Comparison of ENCODE assay signal across 1 cellular context in the genomic region with DNA sequence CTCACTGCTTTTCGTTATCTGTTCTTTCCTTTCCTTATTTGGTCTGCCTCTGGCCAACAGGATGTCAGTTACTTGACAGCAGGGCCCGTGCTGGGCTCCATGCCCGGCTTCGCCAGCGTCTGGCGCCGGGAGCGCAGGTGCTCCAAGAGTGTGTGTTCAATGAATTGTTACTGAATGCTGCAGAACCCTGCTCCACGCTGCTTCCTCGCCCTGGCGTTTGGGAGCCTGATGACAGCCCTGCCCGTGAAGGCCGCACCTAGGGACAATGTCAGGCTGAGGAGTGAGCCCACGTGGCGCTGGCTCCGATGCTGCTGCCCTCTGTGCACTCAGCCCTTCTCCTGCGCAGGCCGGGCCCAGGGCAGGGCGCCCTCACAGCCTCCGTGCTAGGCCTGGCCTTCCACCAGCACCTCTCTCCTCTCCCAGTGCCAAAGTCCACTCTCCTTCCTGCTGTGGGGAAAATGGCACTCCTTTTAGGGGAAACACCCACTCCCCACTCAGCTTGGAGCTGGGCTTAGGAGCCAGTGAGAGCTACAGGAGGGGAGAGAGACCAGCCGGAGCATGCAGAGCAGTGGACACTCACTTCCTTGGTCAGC.
TF ChIP-seq lines count a peak whose summit lies in the region.

No MANE protein-coding gene starts in this region.

TF ChIP-seq in HepG2, 621 proteins besides CTCF, POLR2A, EP300 and RAD21 (continued from another document and continues in another):
- TF ChIP-seq IRF1 (CRISPR knock-in tag; IDR thresholded peaks at IDR 0.05; ENCODE audit: low read depth) (no peak), FOXM1 (CRISPR knock-in tag; IDR thresholded peaks at IDR 0.05) (no peak), ZNF607 (CRISPR knock-in tag; IDR thresholded peaks at IDR 0.05; ENCODE audit: borderline replicate concordance) (no peak), FOXK2 (IDR thresholded peaks at IDR 0.05) (no peak), ZNF142 (CRISPR knock-in tag; IDR thresholded peaks at IDR 0.05) (no peak), DPF2 (CRISPR knock-in tag; IDR thresholded peaks at IDR 0.05; ENCODE audit: borderline replicate concordance, low read depth) (no peak), SKIL (CRISPR knock-in tag; IDR thresholded peaks at IDR 0.05; ENCODE audit: borderline replicate concordance) (no peak), PITX1 (CRISPR knock-in tag; IDR thresholded peaks at IDR 0.05) (peak; percentile 40; the same call in 1 of the 2 replicates), MED8 (CRISPR knock-in tag; IDR thresholded peaks at IDR 0.05; ENCODE audit: insufficient replicate concordance) (no peak), ATF3 (CRISPR knock-in tag; IDR thresholded peaks at IDR 0.05) (no peak), TEAD2 (CRISPR knock-in tag; IDR thresholded peaks at IDR 0.05) (no peak), HBP1 (CRISPR knock-in tag; IDR thresholded peaks at IDR 0.05; ENCODE audit: low read depth) (no peak), CC2D1A (CRISPR knock-in tag; IDR thresholded peaks at IDR 0.05) (no peak), ZNF333 (CRISPR knock-in tag; IDR thresholded peaks at IDR 0.05; ENCODE audit: borderline replicate concordance) (0 out of 2 replicates have a peak, but pooled peaks have one; percentile 61), GATAD2A (CRISPR knock-in tag; IDR thresholded peaks at IDR 0.05) (peak; percentile 47; the same call in 1 of the 2 replicates), ZNF710 (CRISPR knock-in tag; IDR thresholded peaks at IDR 0.05; ENCODE audit: borderline replicate concordance) (no peak), CHD2 (IDR thresholded peaks at IDR 0.05; ENCODE audit: low read depth, low read length) (no peak), MTERF4 (CRISPR knock-in tag; IDR thresholded peaks at IDR 0.05) (no peak)
- TF ChIP-seq, protein P1, sequence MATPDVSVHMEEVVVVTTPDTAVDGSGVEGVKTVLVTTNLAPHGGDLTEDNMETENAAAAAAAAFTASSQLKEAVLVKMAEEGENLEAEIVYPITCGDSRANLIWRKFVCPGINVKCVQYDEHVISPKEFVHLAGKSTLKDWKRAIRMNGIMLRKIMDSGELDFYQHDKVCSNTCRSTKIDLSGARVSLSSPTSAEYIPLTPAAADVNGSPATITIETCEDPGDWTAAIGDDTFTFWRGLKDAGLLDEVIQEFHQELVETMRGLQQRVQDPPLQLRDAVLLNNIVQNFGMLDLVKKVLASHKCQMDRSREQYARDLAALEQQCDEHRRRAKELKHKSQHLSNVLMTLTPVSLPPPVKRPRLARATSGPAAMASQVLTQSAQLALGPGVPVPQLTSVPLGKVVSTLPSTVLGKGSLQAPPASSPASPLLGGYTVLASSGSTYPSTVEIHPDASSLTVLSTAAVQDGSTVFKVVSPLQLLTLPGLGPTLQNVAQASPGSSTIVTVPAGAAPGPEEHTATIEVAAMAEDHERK (CRISPR knock-in tag; IDR thresholded peaks at IDR 0.05; ENCODE audit: low read depth), result no peak
- TF ChIP-seq, protein P2, sequence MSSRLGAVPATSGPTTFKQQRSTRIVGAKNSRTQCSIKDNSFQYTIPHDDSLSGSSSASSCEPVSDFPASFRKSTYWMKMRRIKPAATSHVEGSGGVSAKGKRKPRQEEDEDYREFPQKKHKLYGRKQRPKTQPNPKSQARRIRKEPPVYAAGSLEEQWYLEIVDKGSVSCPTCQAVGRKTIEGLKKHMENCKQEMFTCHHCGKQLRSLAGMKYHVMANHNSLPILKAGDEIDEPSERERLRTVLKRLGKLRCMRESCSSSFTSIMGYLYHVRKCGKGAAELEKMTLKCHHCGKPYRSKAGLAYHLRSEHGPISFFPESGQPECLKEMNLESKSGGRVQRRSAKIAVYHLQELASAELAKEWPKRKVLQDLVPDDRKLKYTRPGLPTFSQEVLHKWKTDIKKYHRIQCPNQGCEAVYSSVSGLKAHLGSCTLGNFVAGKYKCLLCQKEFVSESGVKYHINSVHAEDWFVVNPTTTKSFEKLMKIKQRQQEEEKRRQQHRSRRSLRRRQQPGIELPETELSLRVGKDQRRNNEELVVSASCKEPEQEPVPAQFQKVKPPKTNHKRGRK (CRISPR knock-in tag; IDR thresholded peaks at IDR 0.05), result no peak
- TF ChIP-seq, protein P3, sequence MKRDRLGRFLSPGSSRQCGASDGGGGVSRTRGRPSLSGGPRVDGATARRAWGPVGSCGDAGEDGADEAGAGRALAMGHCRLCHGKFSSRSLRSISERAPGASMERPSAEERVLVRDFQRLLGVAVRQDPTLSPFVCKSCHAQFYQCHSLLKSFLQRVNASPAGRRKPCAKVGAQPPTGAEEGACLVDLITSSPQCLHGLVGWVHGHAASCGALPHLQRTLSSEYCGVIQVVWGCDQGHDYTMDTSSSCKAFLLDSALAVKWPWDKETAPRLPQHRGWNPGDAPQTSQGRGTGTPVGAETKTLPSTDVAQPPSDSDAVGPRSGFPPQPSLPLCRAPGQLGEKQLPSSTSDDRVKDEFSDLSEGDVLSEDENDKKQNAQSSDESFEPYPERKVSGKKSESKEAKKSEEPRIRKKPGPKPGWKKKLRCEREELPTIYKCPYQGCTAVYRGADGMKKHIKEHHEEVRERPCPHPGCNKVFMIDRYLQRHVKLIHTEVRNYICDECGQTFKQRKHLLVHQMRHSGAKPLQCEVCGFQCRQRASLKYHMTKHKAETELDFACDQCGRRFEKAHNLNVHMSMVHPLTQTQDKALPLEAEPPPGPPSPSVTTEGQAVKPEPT (CRISPR knock-in tag; IDR thresholded peaks at IDR 0.05; ENCODE audit: low read depth), result no peak
- TF ChIP-seq, protein P4, sequence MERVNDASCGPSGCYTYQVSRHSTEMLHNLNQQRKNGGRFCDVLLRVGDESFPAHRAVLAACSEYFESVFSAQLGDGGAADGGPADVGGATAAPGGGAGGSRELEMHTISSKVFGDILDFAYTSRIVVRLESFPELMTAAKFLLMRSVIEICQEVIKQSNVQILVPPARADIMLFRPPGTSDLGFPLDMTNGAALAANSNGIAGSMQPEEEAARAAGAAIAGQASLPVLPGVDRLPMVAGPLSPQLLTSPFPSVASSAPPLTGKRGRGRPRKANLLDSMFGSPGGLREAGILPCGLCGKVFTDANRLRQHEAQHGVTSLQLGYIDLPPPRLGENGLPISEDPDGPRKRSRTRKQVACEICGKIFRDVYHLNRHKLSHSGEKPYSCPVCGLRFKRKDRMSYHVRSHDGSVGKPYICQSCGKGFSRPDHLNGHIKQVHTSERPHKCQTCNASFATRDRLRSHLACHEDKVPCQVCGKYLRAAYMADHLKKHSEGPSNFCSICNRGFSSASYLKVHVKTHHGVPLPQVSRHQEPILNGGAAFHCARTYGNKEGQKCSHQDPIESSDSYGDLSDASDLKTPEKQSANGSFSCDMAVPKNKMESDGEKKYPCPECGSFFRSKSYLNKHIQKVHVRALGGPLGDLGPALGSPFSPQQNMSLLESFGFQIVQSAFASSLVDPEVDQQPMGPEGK (CRISPR knock-in tag; IDR thresholded peaks at IDR 0.05), result no peak
